5 cellular contexts compared by ENCODE assay signal in genomic region chrX:52548769-52549168, GRCh38. TPM values are rescaled to one million over a fixed set of nuclear protein-coding genes. Genes with fewer than 3 reads are reported as not detected.
"Had no signal": no experiment of that assay in that cellular context is flagged by ENCODE, and none has a peak within 500 bp of the region (broad histone marks: within the 10 kb centered on the region; RNA-seq: fewer than 3 reads in every experiment).

No MANE protein-coding gene starts in this region.

RNA-seq across cellular contexts. Expression of gene XAGE1B, which starts 31.9 kb away (rescaled TPM):
- total RNA-seq: GM23338, H1, H9, HT-29, IMR-90 had no signal
- polyA plus RNA-seq: GM23338, H1, IMR-90 had no signal

RNA-seq across cellular contexts. Expression of gene XAGE1A, which starts 53.2 kb away (rescaled TPM):
- total RNA-seq: GM23338, H1, H9, HT-29, IMR-90 had no signal
- polyA plus RNA-seq: GM23338, H1, IMR-90 had no signal
